17 cellular contexts compared by ENCODE assay signal in genomic region chr4:37549003-37549402, GRCh38.
A peak's percentile ranks its signal among the peaks of the same experiment; 100 is the strongest.
DNase-seq lines count a peak whose midpoint lies in the region; ATAC-seq and TF ChIP-seq lines count a peak whose summit lies in the region.
"Had no signal": no experiment of that assay in that cellular context is flagged by ENCODE, and none has a peak within 500 bp of the region (broad histone marks: within the 10 kb centered on the region; RNA-seq: fewer than 3 reads in every experiment).

No MANE protein-coding gene starts in this region.

- no peak for ATAC-seq in HG03108 (IDR thresholded peaks at IDR 0.05; ENCODE audit: unreplicated experiment)
- ATAC-seq: activated CD4-positive, alpha-beta T cell treated with anti-CD3 and anti-CD28 coated beads for 36 hours; activated T-cell treated with anti-CD3 and anti-CD28 coated beads, Interleukin-2, amount 50 U/mL, for 4 hours; T-cell had no signal

- TF ChIP-seq CTCF in astrocyte of the cerebellum (IDR thresholded peaks at IDR 0.05; ENCODE audit: low read depth, low read length, missing control alignments) (no peak), kidney epithelial cell (IDR thresholded peaks at IDR 0.05; ENCODE audit: insufficient read depth, low read length, poor library complexity, severe bottlenecking) (peak; percentile 9)

- no peak overlapping the region for H3K4me3 ChIP-seq in astrocyte of the cerebellum (ENCODE audit: low read depth, low read length)
- no peak overlapping the region for H3K4me3 ChIP-seq in kidney epithelial cell (ENCODE audit: low read depth, low read length)
- H3K4me3 ChIP-seq: HAP-1, ovary, suprapubic skin had no signal

- in situ Hi-C loops in ACHN (cut with HindIII; ENCODE audit: low pct_ligation_motif_present, low pct_unique_long_range_greater_than_20kb, low sequenced_read_pairs), result no loop called here
- in situ Hi-C loops in astrocyte of the cerebellum (cut with HindIII; ENCODE audit: low sequenced_read_pairs), result no loop called here

- DNase-seq in ACHN, result peak; percentile 94
- DNase-seq in HS-5 (ENCODE audit: low read depth), result peak; percentile 49
- peak; percentile 55 for DNase-seq in astrocyte of the cerebellum (ENCODE audit: low read depth)
- DNase-seq in kidney epithelial cell (ENCODE audit: low read depth), result peak; percentile 87
- DNase-seq in activated effector memory CD4-positive, alpha-beta T cell treated with Interleukin-2 at 50 U/mL for 16 hours, result no peak
- no peak for DNase-seq in NCI-H2196 treated with DMSO at 0.1 percent for 48 hours (lab: John Stamatoyannopoulos, UW; ENCODE audit: unreplicated experiment)
- DNase-seq in D341Med (ENCODE audit: low spot score), result no peak
- DNase-seq: activated CD4-positive, alpha-beta T cell treated with anti-CD3 and anti-CD28 coated beads for 36 hours; activated T-cell treated with anti-CD3 and anti-CD28 coated beads, Interleukin-2, amount 50 U/mL, for 4 hours; foreskin fibroblast; NCI-H2227 treated with DMSO at 0.1 percent for 48 hours; OCI-M1; ovary; T-cell had no signal

- no peaks in the 10 kb centered on the region for H3K27me3 ChIP-seq in kidney epithelial cell (ENCODE audit: control insufficient read depth, insufficient read depth, low read length)
- H3K27me3 ChIP-seq: ovary, suprapubic skin had no signal

- no peaks in the 10 kb centered on the region for H3K36me3 ChIP-seq in kidney epithelial cell (ENCODE audit: control insufficient read depth, insufficient read depth, low read length)
- H3K36me3 ChIP-seq: HAP-1, ovary, suprapubic skin had no signal

Comparison
In these comparisons a context has a peak if more than half of its experiments do, and no peak if none do; other contexts are left out.
1. DNase-seq: peak in ACHN (single experiment), HS-5 (single experiment), astrocyte of the cerebellum (single experiment) and kidney epithelial cell (single experiment); none in activated effector memory CD4-positive, alpha-beta T cell treated with Interleukin-2 at 50 U/mL for 16 hours (single experiment), NCI-H2196 treated with DMSO at 0.1 percent for 48 hours (single experiment) and D341Med (single experiment).